In genomic region chr6:36110053-36110452, GRCh38 we compare ENCODE assay signal across 27 cellular contexts. TPM values are rescaled to one million over a fixed set of nuclear protein-coding genes. Genes with fewer than 3 reads are reported as not detected.
DNase-seq lines count a peak whose midpoint lies in the region; ATAC-seq and TF ChIP-seq lines count a peak whose summit lies in the region.
"Had no signal": no experiment of that assay in that cellular context is flagged by ENCODE, and none has a peak within 500 bp of the region (broad histone marks: within the 10 kb centered on the region; RNA-seq: fewer than 3 reads in every experiment).

No MANE protein-coding gene starts in this region.

- H3K27me3 Mint-ChIP-seq in activated naive CD4-positive, alpha-beta T cell treated with anti-CD3 and anti-CD28 coated beads, Interleukin-2, amount 50 U/mL, for 24 hours, result no peaks in the 10 kb centered on the region
- H3K27me3 Mint-ChIP-seq in CD8-positive, alpha-beta memory T cell, result no peaks in the 10 kb centered on the region
- no peaks in the 10 kb centered on the region for H3K27me3 Mint-ChIP-seq in activated CD8-positive, alpha-beta T cell treated with anti-CD3 and anti-CD28 coated beads for 36 hours
- no peaks in the 10 kb centered on the region for H3K27me3 Mint-ChIP-seq in naive thymus-derived CD8-positive, alpha-beta T cell

- peaks cover 64% of the 10 kb centered on the region for H3K4me1 Mint-ChIP-seq in activated naive CD4-positive, alpha-beta T cell treated with anti-CD3 and anti-CD28 coated beads, Interleukin-2, amount 50 U/mL, for 24 hours
- peaks cover 49 to 65% (median 59%) of the 10 kb centered on the region in 3 donors for H3K4me1 Mint-ChIP-seq in CD8-positive, alpha-beta memory T cell
- H3K4me1 Mint-ChIP-seq in activated CD8-positive, alpha-beta T cell treated with anti-CD3 and anti-CD28 coated beads for 36 hours (ENCODE audit: low read depth), result peaks cover 52% of the 10 kb centered on the region
- peaks cover 24 to 76% (median 60%) of the 10 kb centered on the region in 4 donors for H3K4me1 Mint-ChIP-seq in naive thymus-derived CD8-positive, alpha-beta T cell

- intact Hi-C loops in activated CD8-positive, alpha-beta T cell treated with anti-CD3 and anti-CD28 coated beads for 36 hours (cut with micrococcal nuclease), result no loop called here

- no peaks in the 10 kb centered on the region for H3K27me3 ChIP-seq in CD8-positive, alpha-beta memory T cell (ENCODE audit: insufficient read depth, low read length, poor library complexity, severe bottlenecking)
- H3K27me3 ChIP-seq: foreskin keratinocyte, sigmoid colon, tibial nerve had no signal

- no peak for TF ChIP-seq CTCF in activated CD8-positive, alpha-beta T cell treated with anti-CD3 and anti-CD28 coated beads for 36 hours (IDR thresholded peaks at IDR 0.05)

- H3K9me3 Mint-ChIP-seq in activated naive CD4-positive, alpha-beta T cell treated with anti-CD3 and anti-CD28 coated beads, Interleukin-2, amount 50 U/mL, for 24 hours, result no peaks in the 10 kb centered on the region
- H3K9me3 Mint-ChIP-seq in activated naive CD4-positive, alpha-beta T cell treated with anti-CD3 and anti-CD28 coated beads, Interleukin-2, amount 50 U/mL, for 72 hours, result no peaks in the 10 kb centered on the region
- H3K9me3 Mint-ChIP-seq in CD8-positive, alpha-beta memory T cell, result no peaks in the 10 kb centered on the region
- no peaks in the 10 kb centered on the region for H3K9me3 Mint-ChIP-seq in activated CD8-positive, alpha-beta T cell treated with anti-CD3 and anti-CD28 coated beads for 36 hours
- no peaks in the 10 kb centered on the region for H3K9me3 Mint-ChIP-seq in naive thymus-derived CD8-positive, alpha-beta T cell
- H3K9me3 Mint-ChIP-seq: activated T-helper 1 cell treated with anti-CD3 and anti-CD28 coated beads, Interleukin-12 subunit alpha, Interleukin-12 subunit beta, Interleukin-2, Interleukin-4 antibody, amounts not matched to agents 30 ng/mL and 10 ng/mL and 1 ng/mL, durations not matched to agents 14 hours and 24 hours and 36 hours; nephron; T-helper 1 cell treated with Interleukin-12 subunit alpha and Interleukin-12 subunit beta and Interleukin-4 antibody, amounts not matched to agents 30 μg/mL and 1 μg/mL, for 36 hours had no signal

- H3K27ac ChIP-seq in CD8-positive, alpha-beta memory T cell (ENCODE audit: low read depth, low read length), result no peak overlapping the region
- H3K27ac ChIP-seq: C4-2B, foreskin keratinocyte had no signal

- no peak overlapping the region for H3K4me3 ChIP-seq in CD8-positive, alpha-beta memory T cell (ENCODE audit: low read length)
- H3K4me3 ChIP-seq: sigmoid colon, tibial nerve had no signal

- no peak for DNase-seq in activated naive CD4-positive, alpha-beta T cell treated with anti-CD3 and anti-CD28 coated beads, Interleukin-2, amount 50 U/mL, for 72 hours (ENCODE audit: low spot score in 2 of 2)
- no peak for DNase-seq in CD8-positive, alpha-beta memory T cell
- DNase-seq in activated CD8-positive, alpha-beta T cell treated with anti-CD3 and anti-CD28 coated beads for 36 hours, result no peak
- DNase-seq in naive thymus-derived CD8-positive, alpha-beta T cell, result no peak
- DNase-seq in COLO829 (ENCODE audit: low spot score), result no peak
- no peak for DNase-seq in HCEC 1CT
- DNase-seq: activated CD8-positive, alpha-beta memory T cell treated with anti-CD3 and anti-CD28 coated beads for 24 hours; amniotic stem cell; caudate nucleus; DMS79; foreskin keratinocyte; Kasumi-1; kidney; NCI-H1048; NCI-H1930; NCI-H2227 treated with DMSO at 0.1 percent for 48 hours; NCI-H82; SIG-M5; sigmoid colon; stimulated activated naive CD4-positive, alpha-beta T cell had no signal

- peaks cover 9% of the 10 kb centered on the region for H3K36me3 ChIP-seq in CD8-positive, alpha-beta memory T cell (ENCODE audit: insufficient read depth, low read length)

- H3K36me3 Mint-ChIP-seq in activated naive CD4-positive, alpha-beta T cell treated with anti-CD3 and anti-CD28 coated beads, Interleukin-2, amount 50 U/mL, for 24 hours, result peaks cover 7% of the 10 kb centered on the region
- H3K36me3 Mint-ChIP-seq in activated naive CD4-positive, alpha-beta T cell treated with anti-CD3 and anti-CD28 coated beads, Interleukin-2, amount 50 U/mL, for 72 hours, result peaks cover 0 to 24% of the 10 kb centered on the region in 2 donors
- peaks cover 4 to 53% (median 6%) of the 10 kb centered on the region in 3 donors for H3K36me3 Mint-ChIP-seq in CD8-positive, alpha-beta memory T cell
- H3K36me3 Mint-ChIP-seq in activated CD8-positive, alpha-beta T cell treated with anti-CD3 and anti-CD28 coated beads for 36 hours (ENCODE audit: low read depth), result peaks cover 48% of the 10 kb centered on the region
- H3K36me3 Mint-ChIP-seq in naive thymus-derived CD8-positive, alpha-beta T cell, result peaks cover 0 to 35% (median 23%) of the 10 kb centered on the region in 3 donors

- CTCF ChIA-PET in CD8-positive, alpha-beta memory T cell (lab: Charles Lee), result interaction anchor here (0.6 to 2.1 kb wide), 3 partner anchors 10 to 15 kb away, joined by 3 to 6 read pairs (median 4); no protein-coding TSS in a partner anchor
- CTCF ChIA-PET in activated CD8-positive, alpha-beta T cell treated with anti-CD3 and anti-CD28 coated beads for 36 hours (lab: Charles Lee), result interaction anchor here (1.2 kb wide), 1 partner anchor 15 kb away, joined by 4 read pairs; no protein-coding TSS in a partner anchor

- peaks cover 61% of the 10 kb centered on the region for H3K4me1 ChIP-seq in CD8-positive, alpha-beta memory T cell (ENCODE audit: insufficient read depth, low read length)
- H3K4me1 ChIP-seq: foreskin keratinocyte had no signal

- no peaks in the 10 kb centered on the region for H3K9me3 ChIP-seq in CD8-positive, alpha-beta memory T cell (ENCODE audit: low read length)
- H3K9me3 ChIP-seq: sigmoid colon, tibial nerve had no signal

- POLR2A ChIA-PET in CD8-positive, alpha-beta memory T cell (lab: Charles Lee), result no interaction called here
- POLR2A ChIA-PET in activated CD8-positive, alpha-beta T cell treated with anti-CD3 and anti-CD28 coated beads for 36 hours (lab: Charles Lee), result interaction anchor here (0.6 to 1.6 kb wide), 3 partner anchors 15 to 1319 kb away, joined by 3 to 6 read pairs (median 3); no protein-coding TSS in a partner anchor
- POLR2A ChIA-PET in naive thymus-derived CD8-positive, alpha-beta T cell (lab: Charles Lee), result interaction anchor here (0.9 to 5.9 kb wide), 5 partner anchors 9 to 382 kb away, joined by 3 to 83 read pairs (median 3); partner anchors contain the start of gene MAPK14

- no peak for ATAC-seq in activated naive CD4-positive, alpha-beta T cell treated with anti-CD3 and anti-CD28 coated beads, Interleukin-2, amount 50 U/mL, for 72 hours
- no peak for ATAC-seq in activated CD8-positive, alpha-beta T cell treated with anti-CD3 and anti-CD28 coated beads for 36 hours
- no peak for ATAC-seq in naive thymus-derived CD8-positive, alpha-beta T cell
- no peak for ATAC-seq in GM18909 (IDR thresholded peaks at IDR 0.05; ENCODE audit: poor library complexity, unreplicated experiment)
- ATAC-seq: foreskin keratinocyte had no signal

- peak overlapping the region; percentile 31 for H3K27ac Mint-ChIP-seq in activated naive CD4-positive, alpha-beta T cell treated with anti-CD3 and anti-CD28 coated beads, Interleukin-2, amount 50 U/mL, for 24 hours
- peak overlapping the region in 1 of 2 donors; percentile 65 for H3K27ac Mint-ChIP-seq in activated naive CD4-positive, alpha-beta T cell treated with anti-CD3 and anti-CD28 coated beads, Interleukin-2, amount 50 U/mL, for 72 hours
- peak overlapping the region in 6 of 8 donors; percentile 33 to 77 (median 42) for H3K27ac Mint-ChIP-seq in CD8-positive, alpha-beta memory T cell
- peak overlapping the region; percentile 77 for H3K27ac Mint-ChIP-seq in activated CD8-positive, alpha-beta T cell treated with anti-CD3 and anti-CD28 coated beads for 36 hours
- H3K27ac Mint-ChIP-seq in naive thymus-derived CD8-positive, alpha-beta T cell, result peak overlapping the region; percentile 31 to 98 (median 95)

- H3K4me3 Mint-ChIP-seq in activated naive CD4-positive, alpha-beta T cell treated with anti-CD3 and anti-CD28 coated beads, Interleukin-2, amount 50 U/mL, for 24 hours, result no peak overlapping the region
- no peak overlapping the region for H3K4me3 Mint-ChIP-seq in CD8-positive, alpha-beta memory T cell
- H3K4me3 Mint-ChIP-seq in activated CD8-positive, alpha-beta T cell treated with anti-CD3 and anti-CD28 coated beads for 36 hours, result no peak overlapping the region
- H3K4me3 Mint-ChIP-seq in naive thymus-derived CD8-positive, alpha-beta T cell, result peak overlapping the region in 2 of 10 donors; percentile 18 to 32
- H3K4me3 Mint-ChIP-seq: activated T-helper 1 cell treated with anti-CD3 and anti-CD28 coated beads, Interleukin-12 subunit alpha, Interleukin-12 subunit beta, Interleukin-2, Interleukin-4 antibody, amounts not matched to agents 30 ng/mL and 10 ng/mL and 1 ng/mL, durations not matched to agents 14 hours and 24 hours and 36 hours; nephron; T-helper 1 cell treated with Interleukin-12 subunit alpha and Interleukin-12 subunit beta and Interleukin-4 antibody, amounts not matched to agents 30 μg/mL and 1 μg/mL, for 36 hours had no signal

RNA-seq across cellular contexts. Expression of gene MAPK13, which starts 20.3 kb away (rescaled TPM):
- total RNA-seq in activated naive CD4-positive, alpha-beta T cell treated with anti-CD3 and anti-CD28 coated beads, Interleukin-2, amount 50 U/mL, for 72 hours, result 10 to 100 TPM; 33.6 to 58.9 TPM
- total RNA-seq in CD8-positive, alpha-beta memory T cell, result 10 to 100 TPM; 75.7 to 77.3 TPM
- polyA plus RNA-seq in CD8-positive, alpha-beta memory T cell, result 46.4 TPM
- total RNA-seq in activated CD8-positive, alpha-beta T cell treated with anti-CD3 and anti-CD28 coated beads for 36 hours, result 10 to 100 TPM; 60.4 to 60.9 TPM
- 10 to 100 TPM; 38.7 to 41.8 TPM for total RNA-seq in naive thymus-derived CD8-positive, alpha-beta T cell
- polyA plus RNA-seq in naive thymus-derived CD8-positive, alpha-beta T cell, result 10 to 100 TPM; 35.2 to 37.1 (median 35.7) TPM
